In the genomic region with DNA sequence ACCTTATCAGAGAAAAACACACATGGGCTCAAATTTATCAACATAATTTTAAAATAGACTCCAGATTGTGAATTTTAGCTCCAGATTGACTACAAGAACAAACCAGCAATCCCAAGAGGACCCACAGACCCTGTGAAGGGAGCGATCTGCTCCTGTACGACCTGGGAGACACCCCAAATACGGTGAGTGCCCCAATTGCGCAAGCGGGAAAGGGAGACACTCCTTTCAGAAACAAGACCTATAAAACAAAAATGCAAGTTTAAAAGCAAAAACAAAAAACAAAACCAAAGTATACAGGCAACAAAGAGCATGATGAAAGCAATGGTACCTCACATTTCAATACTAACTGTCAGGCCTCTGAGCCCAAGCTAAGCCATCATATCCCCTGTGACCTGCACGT, we compare ENCODE assay signal across 2 cellular contexts.
TF ChIP-seq lines count a peak whose summit lies in the region.

No MANE protein-coding gene starts in this region.

TF ChIP-seq in HepG2, 621 proteins besides CTCF, POLR2A, EP300 and RAD21:
- TF ChIP-seq CEBPB (IDR thresholded peaks at IDR 0.05; ENCODE audit: borderline replicate concordance, low read depth, low read length): 0 out of 2 replicates have a peak, but pooled peaks have one; percentile 20
- TF ChIP-seq ZNF569 (CRISPR knock-in tag; IDR thresholded peaks at IDR 0.05; ENCODE audit: borderline replicate concordance): no peak
- no peak for TF ChIP-seq SOX13 (IDR thresholded peaks at IDR 0.05)
- no peak for TF ChIP-seq SOX13 (CRISPR knock-in tag; conservative IDR thresholded peaks at IDR 0.05 in 1 of 2, IDR thresholded peaks at IDR 0.05 in 1 of 2)
- TF ChIP-seq CREM (IDR thresholded peaks at IDR 0.05): no peak
- no peak for TF ChIP-seq CREM (CRISPR knock-in tag; IDR thresholded peaks at IDR 0.05)

TF ChIP-seq in K562, 482 proteins besides CTCF, POLR2A, EP300 and RAD21:
- TF ChIP-seq, protein P1, sequence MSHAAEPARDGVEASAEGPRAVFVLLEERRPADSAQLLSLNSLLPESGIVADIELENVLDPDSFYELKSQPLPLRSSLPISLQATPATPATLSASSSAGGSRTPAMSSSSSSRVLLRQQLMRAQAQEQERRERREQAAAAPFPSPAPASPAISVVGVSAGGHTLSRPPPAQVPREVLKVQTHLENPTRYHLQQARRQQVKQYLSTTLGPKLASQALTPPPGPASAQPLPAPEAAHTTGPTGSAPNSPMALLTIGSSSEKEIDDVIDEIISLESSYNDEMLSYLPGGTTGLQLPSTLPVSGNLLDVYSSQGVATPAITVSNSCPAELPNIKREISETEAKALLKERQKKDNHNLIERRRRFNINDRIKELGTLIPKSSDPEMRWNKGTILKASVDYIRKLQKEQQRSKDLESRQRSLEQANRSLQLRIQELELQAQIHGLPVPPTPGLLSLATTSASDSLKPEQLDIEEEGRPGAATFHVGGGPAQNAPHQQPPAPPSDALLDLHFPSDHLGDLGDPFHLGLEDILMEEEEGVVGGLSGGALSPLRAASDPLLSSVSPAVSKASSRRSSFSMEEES (CRISPR knock-in tag; IDR thresholded peaks at IDR 0.05): no peak
- no peak for TF ChIP-seq ZNF780A (CRISPR knock-in tag; IDR thresholded peaks at IDR 0.05)
- TF ChIP-seq TRIM24 (IDR thresholded peaks at IDR 0.05): no peak
- TF ChIP-seq ZKSCAN3 (CRISPR knock-in tag; IDR thresholded peaks at IDR 0.05): no peak
- TF ChIP-seq SMARCA4 (IDR thresholded peaks at IDR 0.05): no peak
- TF ChIP-seq STAT5B (CRISPR knock-in tag; IDR thresholded peaks at IDR 0.05): no peak
- TF ChIP-seq ARID1B (IDR thresholded peaks at IDR 0.05): 0 out of 2 replicates have a peak, but pooled peaks have one; percentile 3
- no peak for TF ChIP-seq SMARCE1 (IDR thresholded peaks at IDR 0.05)
- TF ChIP-seq ADNP (tag; IDR thresholded peaks at IDR 0.05): no peak
- no peak for TF ChIP-seq TBL1XR1 (IDR thresholded peaks at IDR 0.05; ENCODE audit: low read length in 2 of 2)
- no peak for TF ChIP-seq ZBTB8A (IDR thresholded peaks at IDR 0.05; ENCODE audit: partially characterized antibody)
- no peak for TF ChIP-seq RFX5 (IDR thresholded peaks at IDR 0.05; ENCODE audit: low read depth, low read length)
- TF ChIP-seq HNRNPH1 (optimal IDR thresholded peaks at IDR 0.05; ENCODE audit: low read depth, low read length): no peak
- TF ChIP-seq MEF2D (tag; conservative IDR thresholded peaks at IDR 0.05; ENCODE audit: low read depth): no peak
- TF ChIP-seq SMARCA5 (IDR thresholded peaks at IDR 0.05): no peak
- TF ChIP-seq, protein P2, sequence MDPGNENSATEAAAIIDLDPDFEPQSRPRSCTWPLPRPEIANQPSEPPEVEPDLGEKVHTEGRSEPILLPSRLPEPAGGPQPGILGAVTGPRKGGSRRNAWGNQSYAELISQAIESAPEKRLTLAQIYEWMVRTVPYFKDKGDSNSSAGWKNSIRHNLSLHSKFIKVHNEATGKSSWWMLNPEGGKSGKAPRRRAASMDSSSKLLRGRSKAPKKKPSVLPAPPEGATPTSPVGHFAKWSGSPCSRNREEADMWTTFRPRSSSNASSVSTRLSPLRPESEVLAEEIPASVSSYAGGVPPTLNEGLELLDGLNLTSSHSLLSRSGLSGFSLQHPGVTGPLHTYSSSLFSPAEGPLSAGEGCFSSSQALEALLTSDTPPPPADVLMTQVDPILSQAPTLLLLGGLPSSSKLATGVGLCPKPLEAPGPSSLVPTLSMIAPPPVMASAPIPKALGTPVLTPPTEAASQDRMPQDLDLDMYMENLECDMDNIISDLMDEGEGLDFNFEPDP (CRISPR knock-in tag; IDR thresholded peaks at IDR 0.05): no peak
- TF ChIP-seq CEBPB (tag; IDR thresholded peaks at IDR 0.05): peak; percentile 83
- TF ChIP-seq, protein P3, sequence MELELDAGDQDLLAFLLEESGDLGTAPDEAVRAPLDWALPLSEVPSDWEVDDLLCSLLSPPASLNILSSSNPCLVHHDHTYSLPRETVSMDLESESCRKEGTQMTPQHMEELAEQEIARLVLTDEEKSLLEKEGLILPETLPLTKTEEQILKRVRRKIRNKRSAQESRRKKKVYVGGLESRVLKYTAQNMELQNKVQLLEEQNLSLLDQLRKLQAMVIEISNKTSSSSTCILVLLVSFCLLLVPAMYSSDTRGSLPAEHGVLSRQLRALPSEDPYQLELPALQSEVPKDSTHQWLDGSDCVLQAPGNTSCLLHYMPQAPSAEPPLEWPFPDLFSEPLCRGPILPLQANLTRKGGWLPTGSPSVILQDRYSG (tag; conservative IDR thresholded peaks at IDR 0.05; ENCODE audit: low read depth): no peak
- no peak for TF ChIP-seq ZNF197 (CRISPR knock-in tag; IDR thresholded peaks at IDR 0.05; ENCODE audit: low read depth)
- no peak for TF ChIP-seq CEBPG (CRISPR knock-in tag; IDR thresholded peaks at IDR 0.05)
- TF ChIP-seq CEBPG (tag; conservative IDR thresholded peaks at IDR 0.05 in 1 of 2, IDR thresholded peaks at IDR 0.05 in 1 of 2): peak in 1 of 2 experiments; percentile 46; a peak in 1 of 4 replicates
- no peak for TF ChIP-seq TCF3 (CRISPR knock-in tag; IDR thresholded peaks at IDR 0.05)
- TF ChIP-seq NR3C1 (CRISPR knock-in tag; IDR thresholded peaks at IDR 0.05): no peak
